In genomic region chr7:133081119-133081604, GRCh38 we compare ENCODE assay signal across 7 cellular contexts. TPM values are rescaled to one million over a fixed set of nuclear protein-coding genes. Genes with fewer than 3 reads are reported as not detected.
DNase-seq lines count a peak whose midpoint lies in the region; ATAC-seq and TF ChIP-seq lines count a peak whose summit lies in the region.

No MANE protein-coding gene starts in this region.

- H3K4me3 Mint-ChIP-seq in type B pancreatic cell = peak overlapping the region; percentile 96

- POLR2A ChIA-PET in RWPE1 (lab: Yijun Ruan, JAX; ENCODE audit: low non-redundant PET) = no interaction called here

- peak overlapping the region; percentile 94 for H3K4me3 ChIP-seq in coronary artery

- in situ Hi-C loops in GM13977 (cut with MboI; ENCODE audit: low pct_unique_long_range_greater_than_20kb, low sequenced_read_pairs, unreplicated experiment) = no loop called here

- H3K36me3 Mint-ChIP-seq in type B pancreatic cell = peaks cover 15% of the 10 kb centered on the region

- TF ChIP-seq CTCF in GM13977 (IDR thresholded peaks at IDR 0.05; ENCODE audit: extremely low read depth, insufficient read depth, missing control alignments) (no peak), RWPE1 (conservative IDR thresholded peaks at IDR 0.05; ENCODE audit: low read depth) (no peak), coronary artery (IDR thresholded peaks at IDR 0.05) (no peak), type B pancreatic cell (conservative IDR thresholded peaks at IDR 0.05) (no peak)

- peaks cover 36% of the 10 kb centered on the region for H3K4me1 Mint-ChIP-seq in type B pancreatic cell (ENCODE audit: unreplicated experiment)

- peak overlapping the region; percentile 91 for H3K27ac Mint-ChIP-seq in type B pancreatic cell

- ATAC-seq in GM21526 (IDR thresholded peaks at IDR 0.05; ENCODE audit: low FRiP score, unreplicated experiment) = no peak

- no peaks in the 10 kb centered on the region for H3K9me3 Mint-ChIP-seq in type B pancreatic cell

- CTCF ChIA-PET in RWPE1 (lab: Yijun Ruan, JAX) = no interaction called here

- H3K27ac ChIP-seq in RWPE1 (peak overlapping the region; percentile 84), coronary artery (peak overlapping the region; percentile 63 to 86)

- peaks cover 3% of the 10 kb centered on the region for H3K27me3 Mint-ChIP-seq in type B pancreatic cell

- DNase-seq in GM13977 (ENCODE audit: low spot score) (peak; percentile 11), RWPE1 (ENCODE audit: low spot score) (peak; percentile 10), coronary artery (ENCODE audit: low spot score) (no peak), lung microvascular endothelial cell (ENCODE audit: low read depth in 2 of 2) (peak; percentile 10 to 17), type B pancreatic cell (ENCODE audit: extremely low spot score, unreplicated experiment) (no peak)
- no peak for DNase-seq in central memory CD4-positive, alpha-beta T cell

RNA-seq across cellular contexts. Expression of gene CHCHD3, which starts 0.7 kb away (rescaled TPM):
- 49.7 and 53.2 TPM in 2 replicates for total RNA-seq in lung microvascular endothelial cell
- total RNA-seq in type B pancreatic cell (ENCODE audit: low replicate concordance) = 59.2 and 71.0 TPM in 2 replicates

Comparison
In these comparisons a context has a peak if more than half of its experiments do, and no peak if none do; other contexts are left out.
1. DNase-seq: peak in GM13977 (single experiment), RWPE1 (single experiment) and lung microvascular endothelial cell (2 of 2); none in coronary artery (single experiment), type B pancreatic cell (single experiment) and central memory CD4-positive, alpha-beta T cell (single experiment).